In the genomic region with DNA sequence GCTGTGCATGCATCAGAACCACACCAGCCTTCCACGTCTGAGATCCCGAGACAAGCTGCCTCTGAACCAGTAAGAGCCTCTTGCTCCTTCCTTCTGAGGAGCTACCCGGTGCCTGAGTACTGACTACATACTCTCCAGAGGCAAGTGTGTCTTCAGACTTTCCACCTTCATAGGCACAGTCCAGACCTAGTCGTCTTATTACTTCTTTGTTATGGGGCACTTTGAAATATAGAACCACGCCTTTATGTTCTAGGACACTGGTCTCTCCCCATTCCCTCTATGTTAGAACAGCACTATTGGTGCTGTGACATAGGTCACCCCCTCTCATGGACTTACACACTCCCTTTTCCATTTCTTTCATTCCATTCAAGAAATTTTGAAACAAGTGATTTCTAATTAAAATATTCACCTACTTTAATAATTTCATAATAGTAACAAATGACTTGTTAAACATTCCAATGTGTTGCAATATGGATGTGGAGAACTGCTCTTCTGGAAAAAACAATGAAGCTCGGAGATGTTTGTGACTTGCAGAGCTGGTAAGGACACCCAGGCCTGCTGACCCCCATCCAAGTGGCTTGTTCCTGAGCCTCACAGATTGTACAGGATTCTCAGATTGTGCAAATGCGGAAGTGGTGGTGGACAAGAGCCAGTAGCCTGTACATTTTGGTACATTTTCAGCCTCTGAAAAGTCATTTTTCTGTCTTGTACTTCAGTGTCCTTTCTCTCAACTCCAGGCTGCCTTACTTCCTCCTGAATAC, we compare ENCODE assay signal across 1 cellular context.
TF ChIP-seq lines count a peak whose summit lies in the region.

No MANE protein-coding gene starts in this region.

TF ChIP-seq in H1, 55 proteins besides CTCF, POLR2A, EP300 and RAD21:
- no peak for TF ChIP-seq CTBP2 (IDR thresholded peaks at IDR 0.05; ENCODE audit: borderline replicate concordance, insufficient read depth, insufficient read length, low read length)
- no peak for TF ChIP-seq SIX5 (IDR thresholded peaks at IDR 0.05; ENCODE audit: low read depth, low read length)
- TF ChIP-seq JUND (IDR thresholded peaks at IDR 0.05; ENCODE audit: low read length), result no peak
- TF ChIP-seq, protein P1, sequence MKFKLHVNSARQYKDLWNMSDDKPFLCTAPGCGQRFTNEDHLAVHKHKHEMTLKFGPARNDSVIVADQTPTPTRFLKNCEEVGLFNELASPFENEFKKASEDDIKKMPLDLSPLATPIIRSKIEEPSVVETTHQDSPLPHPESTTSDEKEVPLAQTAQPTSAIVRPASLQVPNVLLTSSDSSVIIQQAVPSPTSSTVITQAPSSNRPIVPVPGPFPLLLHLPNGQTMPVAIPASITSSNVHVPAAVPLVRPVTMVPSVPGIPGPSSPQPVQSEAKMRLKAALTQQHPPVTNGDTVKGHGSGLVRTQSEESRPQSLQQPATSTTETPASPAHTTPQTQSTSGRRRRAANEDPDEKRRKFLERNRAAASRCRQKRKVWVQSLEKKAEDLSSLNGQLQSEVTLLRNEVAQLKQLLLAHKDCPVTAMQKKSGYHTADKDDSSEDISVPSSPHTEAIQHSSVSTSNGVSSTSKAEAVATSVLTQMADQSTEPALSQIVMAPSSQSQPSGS (IDR thresholded peaks at IDR 0.05; ENCODE audit: low read length), result no peak
- TF ChIP-seq, protein P2, sequence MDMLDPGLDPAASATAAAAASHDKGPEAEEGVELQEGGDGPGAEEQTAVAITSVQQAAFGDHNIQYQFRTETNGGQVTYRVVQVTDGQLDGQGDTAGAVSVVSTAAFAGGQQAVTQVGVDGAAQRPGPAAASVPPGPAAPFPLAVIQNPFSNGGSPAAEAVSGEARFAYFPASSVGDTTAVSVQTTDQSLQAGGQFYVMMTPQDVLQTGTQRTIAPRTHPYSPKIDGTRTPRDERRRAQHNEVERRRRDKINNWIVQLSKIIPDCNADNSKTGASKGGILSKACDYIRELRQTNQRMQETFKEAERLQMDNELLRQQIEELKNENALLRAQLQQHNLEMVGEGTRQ (IDR thresholded peaks at IDR 0.05; ENCODE audit: low read length), result no peak
- no peak for TF ChIP-seq TEAD4 (IDR thresholded peaks at IDR 0.05; ENCODE audit: low read depth, low read length)
- TF ChIP-seq CREB1 (IDR thresholded peaks at IDR 0.05), result no peak
